ENCODE assay signal across 8 cellular contexts in genomic region chr12:124837958-124838803, GRCh38. TPM values are rescaled to one million over a fixed set of nuclear protein-coding genes. Genes with fewer than 3 reads are reported as not detected.
DNase-seq lines count a peak whose midpoint lies in the region; ATAC-seq and TF ChIP-seq lines count a peak whose summit lies in the region.

No MANE protein-coding gene starts in this region.

- H3K27ac ChIP-seq in dorsolateral prefrontal cortex (peak overlapping the region; percentile 7 to 93 (median 78)), mucosa of rectum (ENCODE audit: low read depth in 2 of 2, low read length in 2 of 2) (peak overlapping the region; percentile 77 to 84)

- peak overlapping the region in 1 of 2 donors; percentile 52 for H3K9ac ChIP-seq in mucosa of rectum (ENCODE audit: low read depth in 1 of 2, low read length in 2 of 2)

- H3K36me3 ChIP-seq in mucosa of rectum (ENCODE audit: control insufficient read depth in 2 of 2, insufficient read depth in 2 of 2, low read length in 2 of 2) = no peaks in the 10 kb centered on the region

- DNase-seq in DMS153 treated with DMSO at 0.1 percent for 48 hours (lab: John Stamatoyannopoulos, UW; ENCODE audit: unreplicated experiment) (peak; percentile 58), NCI-H460 (ENCODE audit: extremely low read depth, low read depth) (peak; percentile 59), dorsolateral prefrontal cortex (peak in 9 of 10 donors; percentile 41 to 81 (median 67))
- no peak for DNase-seq in effector CD4-positive, alpha-beta T cell
- no peak for DNase-seq in activated CD8-positive, alpha-beta memory T cell treated with anti-CD3 and anti-CD28 coated beads for 24 hours

- H3K4me1 Mint-ChIP-seq in stimulated activated memory B cell treated with anti-CD40 and anti-IgM and Interleukin-4, amounts not matched to agents 10 μg/mL and 1 μg/mL and 100 μg/mL, for 72 hours = peaks cover 15% of the 10 kb centered on the region

- intact Hi-C loops in dorsolateral prefrontal cortex (cut with DNase I) = no loop called here

- peaks cover 28% of the 10 kb centered on the region for H3K36me3 Mint-ChIP-seq in stimulated activated memory B cell treated with anti-CD40 and anti-IgM and Interleukin-4, amounts not matched to agents 10 μg/mL and 1 μg/mL and 100 μg/mL, for 72 hours

- H3K27me3 ChIP-seq in dorsolateral prefrontal cortex (no peaks in the 10 kb centered on the region), mucosa of rectum (ENCODE audit: control insufficient read depth in 2 of 2, insufficient read depth in 2 of 2, low read length in 2 of 2) (no peaks in the 10 kb centered on the region)

- ATAC-seq in stimulated activated memory B cell treated with anti-CD40 and anti-IgM and Interleukin-4, amounts not matched to agents 10 μg/mL and 1 μg/mL and 100 μg/mL, for 72 hours = no peak
- no peak for ATAC-seq in GM18858 (IDR thresholded peaks at IDR 0.05; ENCODE audit: unreplicated experiment)

- no peaks in the 10 kb centered on the region for H3K9me3 ChIP-seq in mucosa of rectum (ENCODE audit: control insufficient read depth in 2 of 2, low read length in 2 of 2)

- TF ChIP-seq CTCF in dorsolateral prefrontal cortex (IDR thresholded peaks at IDR 0.05 in 54 of 56, conservative IDR thresholded peaks at IDR 0.05 in 2 of 56; ENCODE audit: low read depth in 1 of 56, partially characterized antibody in 56 of 56) = no peak

- no peak overlapping the region for H3K27ac Mint-ChIP-seq in stimulated activated memory B cell treated with anti-CD40 and anti-IgM and Interleukin-4, amounts not matched to agents 10 μg/mL and 1 μg/mL and 100 μg/mL, for 72 hours

- no peak overlapping the region for H3K4me3 Mint-ChIP-seq in stimulated activated memory B cell treated with anti-CD40 and anti-IgM and Interleukin-4, amounts not matched to agents 10 μg/mL and 1 μg/mL and 100 μg/mL, for 72 hours

- no peaks in the 10 kb centered on the region for H3K9me3 Mint-ChIP-seq in stimulated activated memory B cell treated with anti-CD40 and anti-IgM and Interleukin-4, amounts not matched to agents 10 μg/mL and 1 μg/mL and 100 μg/mL, for 72 hours

- peak overlapping the region in 3 of 59 donors; percentile 1 to 6 (median 3) for H3K4me3 ChIP-seq in dorsolateral prefrontal cortex
- H3K4me3 ChIP-seq in mucosa of rectum (ENCODE audit: low read length in 2 of 2) = no peak overlapping the region

- H3K4me1 ChIP-seq in mucosa of rectum (ENCODE audit: control insufficient read depth in 2 of 2, insufficient read depth in 2 of 2, low read length in 2 of 2) = peaks cover 22 to 40% of the 10 kb centered on the region in 2 donors

- no peaks in the 10 kb centered on the region for H3K27me3 Mint-ChIP-seq in stimulated activated memory B cell treated with anti-CD40 and anti-IgM and Interleukin-4, amounts not matched to agents 10 μg/mL and 1 μg/mL and 100 μg/mL, for 72 hours

RNA-seq across cellular contexts. Expression of gene SCARB1, which starts 25.5 kb away (rescaled TPM):
- total RNA-seq in NCI-H460 (2014; rRNA removed; shearing (Covaris generic)) = 103 and 115 TPM in 2 replicates
- 436 and 554 TPM in 2 replicates for polyA plus RNA-seq in NCI-H460 (2014; cell fraction: nucleus; rRNA removed)
- 100 to 1,000 TPM in 1 of 120 experiments, 10 to 100 TPM in 119; 33.4 to 110 (median 54.7) TPM for total RNA-seq in dorsolateral prefrontal cortex

Comparison
In these comparisons a context has a peak if more than half of its experiments do, and no peak if none do; other contexts are left out.
1. DNase-seq: peak in DMS153 treated with DMSO at 0.1 percent for 48 hours (single experiment), NCI-H460 (single experiment) and dorsolateral prefrontal cortex (9 of 10); none in effector CD4-positive, alpha-beta T cell (single experiment) and activated CD8-positive, alpha-beta memory T cell treated with anti-CD3 and anti-CD28 coated beads for 24 hours (single experiment).